In the genomic region with DNA sequence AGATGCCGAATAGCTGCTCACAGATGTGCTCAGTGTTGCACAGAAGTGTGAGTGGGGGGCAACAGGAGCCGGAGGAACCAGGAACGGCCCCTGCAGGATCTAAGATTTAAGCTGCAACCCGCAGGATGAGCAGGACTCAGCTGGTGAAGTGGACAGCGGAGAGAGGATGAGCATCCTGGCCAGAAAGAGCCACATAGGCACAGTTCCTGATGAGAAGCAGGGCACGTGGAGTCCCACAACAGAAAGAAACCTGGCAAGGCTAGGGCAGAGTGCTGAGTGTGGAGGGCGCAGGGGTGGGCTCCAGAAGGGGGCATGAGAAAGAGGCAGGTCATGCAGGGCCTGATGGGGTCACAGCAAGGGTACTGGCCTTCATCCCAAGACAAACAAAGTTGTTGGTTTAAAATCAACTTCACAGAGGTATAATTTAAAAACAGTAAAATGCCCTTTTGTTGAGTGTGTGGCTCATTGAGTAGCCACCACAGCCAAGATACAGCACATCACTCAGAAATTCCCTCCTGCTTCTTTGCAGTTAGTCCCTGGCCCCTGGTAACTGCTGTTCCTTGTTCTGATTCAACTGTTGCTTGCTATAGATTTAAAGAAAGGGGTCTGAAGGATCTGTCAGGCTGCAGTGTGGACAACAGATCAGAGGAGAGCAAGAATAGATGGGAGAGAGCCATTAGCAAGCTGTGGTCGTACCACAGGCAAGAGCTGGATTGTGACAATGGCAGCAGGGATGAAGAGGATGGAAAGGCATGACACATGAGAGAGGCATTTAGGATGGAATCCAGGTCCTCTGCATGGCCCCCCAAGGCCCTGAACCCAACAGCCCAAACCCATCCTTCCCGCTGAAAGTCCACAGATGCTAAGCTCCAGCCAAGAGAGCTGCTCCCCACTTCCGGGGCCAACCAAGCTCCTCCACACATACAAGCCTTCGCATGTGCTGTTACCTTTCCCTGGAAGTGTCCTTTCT, we compare ENCODE assay signal across 1 cellular context.
TF ChIP-seq lines count a peak whose summit lies in the region.

No MANE protein-coding gene starts in this region.

TF ChIP-seq in GM23338, 12 proteins besides CTCF, POLR2A, EP300 and RAD21 (continued from another document):
- TF ChIP-seq, protein P1, sequence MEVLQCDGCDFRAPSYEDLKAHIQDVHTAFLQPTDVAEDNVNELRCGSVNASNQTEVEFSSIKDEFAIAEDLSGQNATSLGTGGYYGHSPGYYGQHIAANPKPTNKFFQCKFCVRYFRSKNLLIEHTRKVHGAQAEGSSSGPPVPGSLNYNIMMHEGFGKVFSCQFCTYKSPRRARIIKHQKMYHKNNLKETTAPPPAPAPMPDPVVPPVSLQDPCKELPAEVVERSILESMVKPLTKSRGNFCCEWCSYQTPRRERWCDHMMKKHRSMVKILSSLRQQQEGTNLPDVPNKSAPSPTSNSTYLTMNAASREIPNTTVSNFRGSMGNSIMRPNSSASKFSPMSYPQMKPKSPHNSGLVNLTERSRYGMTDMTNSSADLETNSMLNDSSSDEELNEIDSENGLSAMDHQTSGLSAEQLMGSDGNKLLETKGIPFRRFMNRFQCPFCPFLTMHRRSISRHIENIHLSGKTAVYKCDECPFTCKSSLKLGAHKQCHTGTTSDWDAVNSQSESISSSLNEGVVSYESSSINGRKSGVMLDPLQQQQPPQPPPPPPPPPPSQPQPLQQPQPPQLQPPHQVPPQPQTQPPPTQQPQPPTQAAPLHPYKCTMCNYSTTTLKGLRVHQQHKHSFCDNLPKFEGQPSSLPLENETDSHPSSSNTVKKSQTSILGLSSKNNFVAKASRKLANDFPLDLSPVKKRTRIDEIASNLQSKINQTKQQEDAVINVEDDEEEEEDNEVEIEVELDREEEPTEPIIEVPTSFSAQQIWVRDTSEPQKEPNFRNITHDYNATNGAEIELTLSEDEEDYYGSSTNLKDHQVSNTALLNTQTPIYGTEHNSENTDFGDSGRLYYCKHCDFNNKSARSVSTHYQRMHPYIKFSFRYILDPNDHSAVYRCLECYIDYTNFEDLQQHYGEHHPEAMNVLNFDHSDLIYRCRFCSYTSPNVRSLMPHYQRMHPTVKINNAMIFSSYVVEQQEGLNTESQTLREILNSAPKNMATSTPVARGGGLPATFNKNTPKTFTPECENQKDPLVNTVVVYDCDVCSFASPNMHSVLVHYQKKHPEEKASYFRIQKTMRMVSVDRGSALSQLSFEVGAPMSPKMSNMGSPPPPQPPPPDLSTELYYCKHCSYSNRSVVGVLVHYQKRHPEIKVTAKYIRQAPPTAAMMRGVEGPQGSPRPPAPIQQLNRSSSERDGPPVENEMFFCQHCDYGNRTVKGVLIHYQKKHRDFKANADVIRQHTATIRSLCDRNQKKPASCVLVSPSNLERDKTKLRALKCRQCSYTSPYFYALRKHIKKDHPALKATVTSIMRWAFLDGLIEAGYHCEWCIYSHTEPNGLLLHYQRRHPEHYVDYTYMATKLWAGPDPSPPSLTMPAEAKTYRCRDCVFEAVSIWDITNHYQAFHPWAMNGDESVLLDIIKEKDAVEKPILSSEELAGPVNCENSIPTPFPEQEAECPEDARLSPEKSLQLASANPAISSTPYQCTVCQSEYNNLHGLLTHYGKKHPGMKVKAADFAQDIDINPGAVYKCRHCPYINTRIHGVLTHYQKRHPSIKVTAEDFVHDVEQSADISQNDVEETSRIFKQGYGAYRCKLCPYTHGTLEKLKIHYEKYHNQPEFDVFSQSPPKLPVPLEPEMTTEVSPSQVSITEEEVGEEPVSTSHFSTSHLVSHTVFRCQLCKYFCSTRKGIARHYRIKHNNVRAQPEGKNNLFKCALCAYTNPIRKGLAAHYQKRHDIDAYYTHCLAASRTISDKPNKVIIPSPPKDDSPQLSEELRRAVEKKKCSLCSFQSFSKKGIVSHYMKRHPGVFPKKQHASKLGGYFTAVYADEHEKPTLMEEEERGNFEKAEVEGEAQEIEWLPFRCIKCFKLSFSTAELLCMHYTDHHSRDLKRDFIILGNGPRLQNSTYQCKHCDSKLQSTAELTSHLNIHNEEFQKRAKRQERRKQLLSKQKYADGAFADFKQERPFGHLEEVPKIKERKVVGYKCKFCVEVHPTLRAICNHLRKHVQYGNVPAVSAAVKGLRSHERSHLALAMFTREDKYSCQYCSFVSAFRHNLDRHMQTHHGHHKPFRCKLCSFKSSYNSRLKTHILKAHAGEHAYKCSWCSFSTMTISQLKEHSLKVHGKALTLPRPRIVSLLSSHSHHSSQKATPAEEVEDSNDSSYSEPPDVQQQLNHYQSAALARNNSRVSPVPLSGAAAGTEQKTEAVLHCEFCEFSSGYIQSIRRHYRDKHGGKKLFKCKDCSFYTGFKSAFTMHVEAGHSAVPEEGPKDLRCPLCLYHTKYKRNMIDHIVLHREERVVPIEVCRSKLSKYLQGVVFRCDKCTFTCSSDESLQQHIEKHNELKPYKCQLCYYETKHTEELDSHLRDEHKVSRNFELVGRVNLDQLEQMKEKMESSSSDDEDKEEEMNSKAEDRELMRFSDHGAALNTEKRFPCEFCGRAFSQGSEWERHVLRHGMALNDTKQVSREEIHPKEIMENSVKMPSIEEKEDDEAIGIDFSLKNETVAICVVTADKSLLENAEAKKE (CRISPR knock-in tag; IDR thresholded peaks at IDR 0.05): no peak
- TF ChIP-seq, protein P2, sequence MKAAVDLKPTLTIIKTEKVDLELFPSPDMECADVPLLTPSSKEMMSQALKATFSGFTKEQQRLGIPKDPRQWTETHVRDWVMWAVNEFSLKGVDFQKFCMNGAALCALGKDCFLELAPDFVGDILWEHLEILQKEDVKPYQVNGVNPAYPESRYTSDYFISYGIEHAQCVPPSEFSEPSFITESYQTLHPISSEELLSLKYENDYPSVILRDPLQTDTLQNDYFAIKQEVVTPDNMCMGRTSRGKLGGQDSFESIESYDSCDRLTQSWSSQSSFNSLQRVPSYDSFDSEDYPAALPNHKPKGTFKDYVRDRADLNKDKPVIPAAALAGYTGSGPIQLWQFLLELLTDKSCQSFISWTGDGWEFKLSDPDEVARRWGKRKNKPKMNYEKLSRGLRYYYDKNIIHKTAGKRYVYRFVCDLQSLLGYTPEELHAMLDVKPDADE (IDR thresholded peaks at IDR 0.05): no peak
- TF ChIP-seq STAT1 (IDR thresholded peaks at IDR 0.05; ENCODE audit: unreplicated experiment) (no peak), NANOG (IDR thresholded peaks at IDR 0.05; ENCODE audit: borderline replicate concordance) (no peak), ZNF331 (CRISPR knock-in tag; IDR thresholded peaks at IDR 0.05; ENCODE audit: low read depth) (no peak), JUNB (IDR thresholded peaks at IDR 0.05; ENCODE audit: unreplicated experiment) (no peak), ZNF114 (CRISPR knock-in tag; IDR thresholded peaks at IDR 0.05) (no peak), EZH2 (IDR thresholded peaks at IDR 0.05; ENCODE audit: low read depth, unreplicated experiment) (no peak), EZH2phosphoT487 (IDR thresholded peaks at IDR 0.05; ENCODE audit: unreplicated experiment) (no peak)
- TF ChIP-seq, protein P3, sequence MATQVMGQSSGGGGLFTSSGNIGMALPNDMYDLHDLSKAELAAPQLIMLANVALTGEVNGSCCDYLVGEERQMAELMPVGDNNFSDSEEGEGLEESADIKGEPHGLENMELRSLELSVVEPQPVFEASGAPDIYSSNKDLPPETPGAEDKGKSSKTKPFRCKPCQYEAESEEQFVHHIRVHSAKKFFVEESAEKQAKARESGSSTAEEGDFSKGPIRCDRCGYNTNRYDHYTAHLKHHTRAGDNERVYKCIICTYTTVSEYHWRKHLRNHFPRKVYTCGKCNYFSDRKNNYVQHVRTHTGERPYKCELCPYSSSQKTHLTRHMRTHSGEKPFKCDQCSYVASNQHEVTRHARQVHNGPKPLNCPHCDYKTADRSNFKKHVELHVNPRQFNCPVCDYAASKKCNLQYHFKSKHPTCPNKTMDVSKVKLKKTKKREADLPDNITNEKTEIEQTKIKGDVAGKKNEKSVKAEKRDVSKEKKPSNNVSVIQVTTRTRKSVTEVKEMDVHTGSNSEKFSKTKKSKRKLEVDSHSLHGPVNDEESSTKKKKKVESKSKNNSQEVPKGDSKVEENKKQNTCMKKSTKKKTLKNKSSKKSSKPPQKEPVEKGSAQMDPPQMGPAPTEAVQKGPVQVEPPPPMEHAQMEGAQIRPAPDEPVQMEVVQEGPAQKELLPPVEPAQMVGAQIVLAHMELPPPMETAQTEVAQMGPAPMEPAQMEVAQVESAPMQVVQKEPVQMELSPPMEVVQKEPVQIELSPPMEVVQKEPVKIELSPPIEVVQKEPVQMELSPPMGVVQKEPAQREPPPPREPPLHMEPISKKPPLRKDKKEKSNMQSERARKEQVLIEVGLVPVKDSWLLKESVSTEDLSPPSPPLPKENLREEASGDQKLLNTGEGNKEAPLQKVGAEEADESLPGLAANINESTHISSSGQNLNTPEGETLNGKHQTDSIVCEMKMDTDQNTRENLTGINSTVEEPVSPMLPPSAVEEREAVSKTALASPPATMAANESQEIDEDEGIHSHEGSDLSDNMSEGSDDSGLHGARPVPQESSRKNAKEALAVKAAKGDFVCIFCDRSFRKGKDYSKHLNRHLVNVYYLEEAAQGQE (IDR thresholded peaks at IDR 0.05; ENCODE audit: unreplicated experiment): no peak
TF ChIP-seq in GM23338: peak in this region for 0.
